ENCODE assay signal across 34 cellular contexts in the genomic region with DNA sequence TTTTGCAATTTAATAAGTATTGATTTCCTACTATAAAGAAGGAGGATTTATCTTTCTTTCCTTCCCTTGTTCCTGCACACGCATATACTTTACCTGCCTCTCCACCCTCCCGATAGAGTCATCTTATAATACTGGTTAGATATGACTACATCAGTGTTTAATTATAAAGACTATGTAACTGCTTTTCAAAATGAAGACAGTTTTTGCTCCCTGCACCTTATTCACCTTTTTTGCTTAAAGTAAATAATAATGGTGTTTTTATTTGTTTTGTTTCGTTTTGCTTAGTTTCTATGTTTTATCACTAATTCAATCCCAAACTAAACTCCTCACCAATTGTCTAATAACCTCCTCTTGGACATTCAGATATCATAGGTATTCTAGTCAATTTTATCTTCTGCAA.
"Had no signal": no experiment of that assay in that cellular context is flagged by ENCODE, and none has a peak within 500 bp of the region (broad histone marks: within the 10 kb centered on the region; RNA-seq: fewer than 3 reads in every experiment).

No MANE protein-coding gene starts in this region.

- H3K4me1 ChIP-seq: adrenal gland, ascending aorta, breast epithelium had no signal

- FAIRE-seq: astrocyte, bronchial epithelial cell had no signal

- H3K9me3 ChIP-seq: adrenal gland, body of pancreas had no signal

- H3K27ac ChIP-seq: adrenal gland, ascending aorta, body of pancreas, brain microvascular endothelial cell, breast epithelium, cardiac muscle cell had no signal

- H3K4me3 ChIP-seq: adrenal gland, ascending aorta, body of pancreas, breast epithelium, cardiac muscle cell had no signal

- ATAC-seq: activated naive CD4-positive, alpha-beta T cell treated with anti-CD3 and anti-CD28 coated beads, Interleukin-2, amount 50 U/mL, for 72 hours; activated naive CD8-positive, alpha-beta T cell treated with anti-CD3 and anti-CD28 coated beads, Interleukin-2, amount 50 U/mL, for 24 hours; activated T-cell treated with anti-CD3 and anti-CD28 coated beads, Interleukin-2, amount 50 U/mL, for 4 hours; activated T-cell treated with anti-CD3 and anti-CD28 coated beads, Interleukin-2, amount 50 U/mL, for 72 hours; activated T-helper 17 cell treated with anti-CD3 and anti-CD28 coated beads, Interleukin-2, amount 50 U/mL, for 72 hours; body of pancreas had no signal

- DNase-seq: activated effector memory CD4-positive, alpha-beta T cell treated with anti-CD3 and anti-CD28 coated beads, Interleukin-2, amount 50 U/mL, for 16 hours; activated effector memory CD4-positive, alpha-beta T cell treated with Interleukin-2 at 50 U/mL for 16 hours; activated gamma-delta T cell; activated gamma-delta T cell treated with Interleukin-2 at 50 U/mL for 16 hours; activated naive CD4-positive, alpha-beta T cell; activated naive CD4-positive, alpha-beta T cell treated with anti-CD3 and anti-CD28 coated beads for 36 hours; activated naive CD4-positive, alpha-beta T cell treated with anti-CD3 and anti-CD28 coated beads, Interleukin-2, amount 10 ng/mL, durations not matched to agents 7 days and 5 days; activated naive CD4-positive, alpha-beta T cell treated with anti-CD3 and anti-CD28 coated beads, Interleukin-2, amount 50 U/mL, for 16 hours; activated naive CD4-positive, alpha-beta T cell treated with Interleukin-2 at 50 U/mL for 16 hours; activated naive CD8-positive, alpha-beta T cell treated with anti-CD3 and anti-CD28 coated beads for 36 hours; activated naive CD8-positive, alpha-beta T cell treated with anti-CD3 and anti-CD28 coated beads, Interleukin-2, amount 10 ng/mL, durations not matched to agents 7 days and 5 days; activated naive CD8-positive, alpha-beta T cell treated with anti-CD3 and anti-CD28 coated beads, Interleukin-2, amount 50 U/mL, for 24 hours; activated T-cell treated with anti-CD3 and anti-CD28 coated beads, Interleukin-2, amount 50 U/mL, for 1 hour; activated T-cell treated with anti-CD3 and anti-CD28 coated beads, Interleukin-2, amount 50 U/mL, for 24 hours; activated T-cell treated with anti-CD3 and anti-CD28 coated beads, Interleukin-2, amount 50 U/mL, for 4 hours; activated T-cell treated with anti-CD3 and anti-CD28 coated beads, Interleukin-2, amount 50 U/mL, for 48 hours; activated T-cell treated with anti-CD3 and anti-CD28 coated beads, Interleukin-2, amount 50 U/mL, for 72 hours; adrenal gland; amniotic stem cell; amygdala; anterior cingulate cortex; aorta; body of pancreas; brain microvascular endothelial cell; caudate nucleus; central memory CD4-positive, alpha-beta T cell; cerebellar nuclear complex had no signal
